Comparison of ENCODE assay signal across 1 cellular context in genomic region chr19:9834302-9834725, GRCh38.
TF ChIP-seq lines count a peak whose summit lies in the region.

No MANE protein-coding gene starts in this region.

TF ChIP-seq in GM12878, 131 proteins besides CTCF, POLR2A, EP300 and RAD21:
- TF ChIP-seq KDM1A (IDR thresholded peaks at IDR 0.05; ENCODE audit: borderline replicate concordance) = peak; percentile 100
- TF ChIP-seq HDAC2 (IDR thresholded peaks at IDR 0.05) = peak; percentile 81; the same call in 1 of the 2 replicates
- no peak for TF ChIP-seq TCF12 (IDR thresholded peaks at IDR 0.05; ENCODE audit: low read depth, low read length)
